In genomic region chr2:86439879-86440630, GRCh38 we compare ENCODE assay signal across 1 cellular context.
TF ChIP-seq lines count a peak whose summit lies in the region.

No MANE protein-coding gene starts in this region.

TF ChIP-seq in A549, 52 proteins besides CTCF, POLR2A, EP300 and RAD21 (continued from another document):
- 0 out of 2 replicates have a peak, but pooled peaks have one; percentile 48 for TF ChIP-seq HMGXB4 (CRISPR knock-in tag; IDR thresholded peaks at IDR 0.05; ENCODE audit: borderline replicate concordance)
- no peak for TF ChIP-seq PHF8 (IDR thresholded peaks at IDR 0.05; ENCODE audit: borderline replicate concordance, low read depth)
- TF ChIP-seq ZFP36 (IDR thresholded peaks at IDR 0.05; ENCODE audit: borderline replicate concordance, partially characterized antibody) = no peak
- TF ChIP-seq CBX2 (IDR thresholded peaks at IDR 0.05; ENCODE audit: borderline replicate concordance, low read depth) = no peak
- no peak for TF ChIP-seq PBX3 (IDR thresholded peaks at IDR 0.05)
- TF ChIP-seq CHD4 (IDR thresholded peaks at IDR 0.05; ENCODE audit: borderline replicate concordance) = no peak
- no peak for TF ChIP-seq E2F6 (IDR thresholded peaks at IDR 0.05; ENCODE audit: borderline replicate concordance, low read depth)
- TF ChIP-seq MYC (IDR thresholded peaks at IDR 0.05; ENCODE audit: borderline replicate concordance, low read length) = no peak
- no peak for TF ChIP-seq RARB (CRISPR knock-in tag; IDR thresholded peaks at IDR 0.05)
- no peak for TF ChIP-seq FOXS1 (CRISPR knock-in tag; IDR thresholded peaks at IDR 0.05)
- TF ChIP-seq ZSCAN20 (CRISPR knock-in tag; IDR thresholded peaks at IDR 0.05) = peak; percentile 70; the same call in 1 of the 2 replicates
- no peak for TF ChIP-seq NPAS2 (CRISPR knock-in tag; IDR thresholded peaks at IDR 0.05; ENCODE audit: borderline replicate concordance)
- 0 out of 2 replicates have a peak, but pooled peaks have one; percentile 63 for TF ChIP-seq HEYL (CRISPR knock-in tag; IDR thresholded peaks at IDR 0.05)
- TF ChIP-seq MAZ (IDR thresholded peaks at IDR 0.05; ENCODE audit: borderline replicate concordance, low read depth, low read length) = no peak
- no peak for TF ChIP-seq NR3C1 (IDR thresholded peaks at IDR 0.05)
- 0 out of 2 replicates have a peak, but pooled peaks have one; percentile 46 for TF ChIP-seq HOXB5 (CRISPR knock-in tag; IDR thresholded peaks at IDR 0.05)
- no peak for TF ChIP-seq KDM5A (IDR thresholded peaks at IDR 0.05)
- TF ChIP-seq NFE2L2 (conservative IDR thresholded peaks at IDR 0.05; ENCODE audit: low read length) = no peak
- TF ChIP-seq EHMT2 (IDR thresholded peaks at IDR 0.05; ENCODE audit: low read depth) = peak; percentile 76; the same call in 1 of the 2 replicates
- TF ChIP-seq ATOH8 (CRISPR knock-in tag; IDR thresholded peaks at IDR 0.05; ENCODE audit: low read depth) = no peak
- TF ChIP-seq HOXB13 (CRISPR knock-in tag; IDR thresholded peaks at IDR 0.05; ENCODE audit: low read depth) = no peak
- no peak for TF ChIP-seq TP53 (CRISPR knock-in tag; IDR thresholded peaks at IDR 0.05)
- no peak for TF ChIP-seq SREBF2 (IDR thresholded peaks at IDR 0.05)
- no peak for TF ChIP-seq MAFK (IDR thresholded peaks at IDR 0.05; ENCODE audit: partially characterized antibody)
- peak; percentile 76; the same call in 1 of the 2 replicates for TF ChIP-seq KDM1A (IDR thresholded peaks at IDR 0.05; ENCODE audit: low read depth)
- no peak for TF ChIP-seq SMC3 (IDR thresholded peaks at IDR 0.05)
- TF ChIP-seq HDAC2 (IDR thresholded peaks at IDR 0.05) = 0 out of 2 replicates have a peak, but pooled peaks have one; percentile 2
- no peak for TF ChIP-seq USF2 (IDR thresholded peaks at IDR 0.05)
- TF ChIP-seq ZC3H11A (IDR thresholded peaks at IDR 0.05) = no peak
